Comparison of ENCODE assay signal across 8 cellular contexts in genomic region chr15:73991726-73992593, GRCh38. TPM values are rescaled to one million over a fixed set of nuclear protein-coding genes. Genes with fewer than 3 reads are reported as not detected.
DNase-seq lines count a peak whose midpoint lies in the region; ATAC-seq and TF ChIP-seq lines count a peak whose summit lies in the region.

A gene with protein sequence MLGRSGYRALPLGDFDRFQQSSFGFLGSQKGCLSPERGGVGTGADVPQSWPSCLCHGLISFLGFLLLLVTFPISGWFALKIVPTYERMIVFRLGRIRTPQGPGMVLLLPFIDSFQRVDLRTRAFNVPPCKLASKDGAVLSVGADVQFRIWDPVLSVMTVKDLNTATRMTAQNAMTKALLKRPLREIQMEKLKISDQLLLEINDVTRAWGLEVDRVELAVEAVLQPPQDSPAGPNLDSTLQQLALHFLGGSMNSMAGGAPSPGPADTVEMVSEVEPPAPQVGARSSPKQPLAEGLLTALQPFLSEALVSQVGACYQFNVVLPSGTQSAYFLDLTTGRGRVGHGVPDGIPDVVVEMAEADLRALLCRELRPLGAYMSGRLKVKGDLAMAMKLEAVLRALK (minus strand): TSS chr15:73992295. CDS start chr15:73992223, 72 bp downstream.

- H3K4me1 Mint-ChIP-seq in GM23338 (peaks cover 15% of the 10 kb centered on the region; the same call in 2 of the 3 replicates), nephron progenitor cell (peaks cover 48% of the 10 kb centered on the region)
- peaks cover 47% of the 10 kb centered on the region for H3K4me1 Mint-ChIP-seq in stimulated activated naive CD8-positive, alpha-beta T cell treated with anti-CD3 and anti-CD28 coated beads, Interleukin-15, Interleukin-2, amounts not matched to agents 100 ng/mL and 50 ng/mL, for 24 hours (ENCODE audit: low read depth)

- H3K36me3 Mint-ChIP-seq in GM23338 (ENCODE audit: low read depth) (no peaks in the 10 kb centered on the region), nephron progenitor cell (ENCODE audit: low read depth) (no peaks in the 10 kb centered on the region)
- no peaks in the 10 kb centered on the region for H3K36me3 Mint-ChIP-seq in stimulated activated naive CD8-positive, alpha-beta T cell treated with anti-CD3 and anti-CD28 coated beads, Interleukin-15, Interleukin-2, amounts not matched to agents 100 ng/mL and 50 ng/mL, for 24 hours (ENCODE audit: low read depth)

- no peak within 1 kb of the TSS for H3K27ac ChIP-seq in GM23338 (ENCODE audit: low read depth)

- H3K27me3 Mint-ChIP-seq in GM23338 (ENCODE audit: insufficient read depth, low read depth, poor library complexity) (peaks cover 21% of the 10 kb centered on the region), nephron progenitor cell (ENCODE audit: low read depth, poor library complexity) (peaks cover 18% of the 10 kb centered on the region)
- H3K27me3 Mint-ChIP-seq in stimulated activated naive CD8-positive, alpha-beta T cell treated with anti-CD3 and anti-CD28 coated beads, Interleukin-15, Interleukin-2, amounts not matched to agents 100 ng/mL and 50 ng/mL, for 24 hours = no peaks in the 10 kb centered on the region

- H3K79me2 ChIP-seq in GM23338 (replicated peaks; ENCODE audit: insufficient read depth) = peaks cover 19% of the 10 kb centered on the region

- peaks cover 4% of the 10 kb centered on the region; the same call in 1 of the 2 replicates for H3K27me3 ChIP-seq in GM23338 (ENCODE audit: insufficient read depth)

- H3F3A ChIP-seq in GM23338 (replicated peaks; ENCODE audit: low read depth) = no peaks in the 10 kb centered on the region

- no peaks in the 10 kb centered on the region for H4K20me1 ChIP-seq in GM23338 (replicated peaks; ENCODE audit: insufficient read depth)

- peak within 1 kb of the TSS; percentile 71 for H3K4me3 Mint-ChIP-seq in GM23338
- H3K4me3 Mint-ChIP-seq in nephron progenitor cell = peak within 1 kb of the TSS; percentile 81
- peak within 1 kb of the TSS; percentile 82 for H3K4me3 Mint-ChIP-seq in stimulated activated naive CD8-positive, alpha-beta T cell treated with anti-CD3 and anti-CD28 coated beads, Interleukin-15, Interleukin-2, amounts not matched to agents 100 ng/mL and 50 ng/mL, for 24 hours

- peak; percentile 70 for ATAC-seq in GM23338

- H3K36me3 ChIP-seq in ES-I3 (ENCODE audit: insufficient read depth, low read length) (no peaks in the 10 kb centered on the region), GM23338 (ENCODE audit: insufficient read depth) (no peaks in the 10 kb centered on the region)

- H3K4me3 ChIP-seq in GM23338 = peak within 1 kb of the TSS; percentile 86

- H3K9me3 Mint-ChIP-seq in GM23338 = no peaks in the 10 kb centered on the region
- H3K9me3 Mint-ChIP-seq in nephron progenitor cell = no peaks in the 10 kb centered on the region
- H3K9me3 Mint-ChIP-seq in stimulated activated naive CD8-positive, alpha-beta T cell treated with anti-CD3 and anti-CD28 coated beads, Interleukin-15, Interleukin-2, amounts not matched to agents 100 ng/mL and 50 ng/mL, for 24 hours = no peaks in the 10 kb centered on the region

- peak; percentile 71 to 80 for TF ChIP-seq CTCF in GM23338 (conservative IDR thresholded peaks at IDR 0.05; ENCODE audit: low read depth in 2 of 2)
- peak; percentile 82 for TF ChIP-seq CTCF in nephron progenitor cell (IDR thresholded peaks at IDR 0.05)

- H3K9ac ChIP-seq in ES-I3 (ENCODE audit: low read depth, low read length) = peak within 1 kb of the TSS; percentile 71; the same call in 1 of the 2 replicates

- peak within 1 kb of the TSS; percentile 88 for H2AFZ ChIP-seq in GM23338

- peaks cover 8% of the 10 kb centered on the region; the same call in 1 of the 2 replicates for H3K4me1 ChIP-seq in ES-I3 (ENCODE audit: insufficient read depth, low read length)
- H3K4me1 ChIP-seq in GM23338 (ENCODE audit: insufficient read depth) = peaks cover 9% of the 10 kb centered on the region

- peak; percentile 97 for DNase-seq in GM23338 (ENCODE audit: low spot score)
- peak; percentile 90 for DNase-seq in LHCN-M2 (ENCODE audit: low read depth)
- peak; percentile 80 to 92 for DNase-seq in SHP77 (lab: John Stamatoyannopoulos, UW)
- peak; percentile 92 for DNase-seq in activated effector memory CD4-positive, alpha-beta T cell treated with Interleukin-2 at 50 U/mL for 16 hours
- DNase-seq in fibroblast of the conjunctiva (ENCODE audit: low read depth) = peak; percentile 79
- peak; percentile 99 for DNase-seq in nephron progenitor cell

- H3K27ac Mint-ChIP-seq in GM23338 = no peak within 1 kb of the TSS
- no peak within 1 kb of the TSS for H3K27ac Mint-ChIP-seq in nephron progenitor cell
- H3K27ac Mint-ChIP-seq in stimulated activated naive CD8-positive, alpha-beta T cell treated with anti-CD3 and anti-CD28 coated beads, Interleukin-15, Interleukin-2, amounts not matched to agents 100 ng/mL and 50 ng/mL, for 24 hours = peak within 1 kb of the TSS; percentile 58

- no peaks in the 10 kb centered on the region for H3K9me2 ChIP-seq in GM23338 (ENCODE audit: insufficient read depth)

- peak within 1 kb of the TSS; percentile 91 for H3K4me2 ChIP-seq in GM23338

- no peaks in the 10 kb centered on the region for H3K9me3 ChIP-seq in ES-I3 (ENCODE audit: control insufficient read depth, insufficient read depth, low read length)

TF ChIP-seq in GM23338, 12 proteins besides CTCF, POLR2A, EP300 and RAD21 (continues in another document):
- TF ChIP-seq ETS1 (IDR thresholded peaks at IDR 0.05) = peak; percentile 67; the same call in 1 of the 2 replicates
- TF ChIP-seq, protein P1, sequence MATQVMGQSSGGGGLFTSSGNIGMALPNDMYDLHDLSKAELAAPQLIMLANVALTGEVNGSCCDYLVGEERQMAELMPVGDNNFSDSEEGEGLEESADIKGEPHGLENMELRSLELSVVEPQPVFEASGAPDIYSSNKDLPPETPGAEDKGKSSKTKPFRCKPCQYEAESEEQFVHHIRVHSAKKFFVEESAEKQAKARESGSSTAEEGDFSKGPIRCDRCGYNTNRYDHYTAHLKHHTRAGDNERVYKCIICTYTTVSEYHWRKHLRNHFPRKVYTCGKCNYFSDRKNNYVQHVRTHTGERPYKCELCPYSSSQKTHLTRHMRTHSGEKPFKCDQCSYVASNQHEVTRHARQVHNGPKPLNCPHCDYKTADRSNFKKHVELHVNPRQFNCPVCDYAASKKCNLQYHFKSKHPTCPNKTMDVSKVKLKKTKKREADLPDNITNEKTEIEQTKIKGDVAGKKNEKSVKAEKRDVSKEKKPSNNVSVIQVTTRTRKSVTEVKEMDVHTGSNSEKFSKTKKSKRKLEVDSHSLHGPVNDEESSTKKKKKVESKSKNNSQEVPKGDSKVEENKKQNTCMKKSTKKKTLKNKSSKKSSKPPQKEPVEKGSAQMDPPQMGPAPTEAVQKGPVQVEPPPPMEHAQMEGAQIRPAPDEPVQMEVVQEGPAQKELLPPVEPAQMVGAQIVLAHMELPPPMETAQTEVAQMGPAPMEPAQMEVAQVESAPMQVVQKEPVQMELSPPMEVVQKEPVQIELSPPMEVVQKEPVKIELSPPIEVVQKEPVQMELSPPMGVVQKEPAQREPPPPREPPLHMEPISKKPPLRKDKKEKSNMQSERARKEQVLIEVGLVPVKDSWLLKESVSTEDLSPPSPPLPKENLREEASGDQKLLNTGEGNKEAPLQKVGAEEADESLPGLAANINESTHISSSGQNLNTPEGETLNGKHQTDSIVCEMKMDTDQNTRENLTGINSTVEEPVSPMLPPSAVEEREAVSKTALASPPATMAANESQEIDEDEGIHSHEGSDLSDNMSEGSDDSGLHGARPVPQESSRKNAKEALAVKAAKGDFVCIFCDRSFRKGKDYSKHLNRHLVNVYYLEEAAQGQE (IDR thresholded peaks at IDR 0.05; ENCODE audit: unreplicated experiment) = no peak
- TF ChIP-seq JUNB (IDR thresholded peaks at IDR 0.05; ENCODE audit: unreplicated experiment) = no peak
- TF ChIP-seq EZH2 (IDR thresholded peaks at IDR 0.05; ENCODE audit: low read depth, unreplicated experiment) = no peak
- no peak for TF ChIP-seq NANOG (IDR thresholded peaks at IDR 0.05; ENCODE audit: borderline replicate concordance)
- no peak for TF ChIP-seq ZNF331 (CRISPR knock-in tag; IDR thresholded peaks at IDR 0.05; ENCODE audit: low read depth)
- TF ChIP-seq CREB1 (CRISPR knock-in tag; IDR thresholded peaks at IDR 0.05; ENCODE audit: low read depth) = peak; percentile 58
- TF ChIP-seq ZNF114 (CRISPR knock-in tag; IDR thresholded peaks at IDR 0.05) = no peak
- peak; percentile 51 for TF ChIP-seq POLR2AphosphoS5 (IDR thresholded peaks at IDR 0.05; ENCODE audit: low read depth)

RNA-seq across cellular contexts. Expression of the gene that starts here (rescaled TPM):
- 2.4 and 2.7 TPM in 2 replicates for total RNA-seq in GM23338 (2014; rRNA removed; shearing (Covaris generic))
- 1.5 and 2.3 TPM in 2 replicates for polyA plus RNA-seq in GM23338 (2016; fragmentation: Nextera tagmentation; extraction: Ambion mirVana)
- 28.1 and 29.9 TPM in 2 replicates for total RNA-seq in LHCN-M2 (2014; rRNA removed)
- 29.7 TPM for polyA plus RNA-seq in LHCN-M2 (2012)
